In genomic region chr7:50560865-50561351, GRCh38 we compare ENCODE assay signal across 15 cellular contexts. TPM values are rescaled to one million over a fixed set of nuclear protein-coding genes. Genes with fewer than 3 reads are reported as not detected.
DNase-seq lines count a peak whose midpoint lies in the region; ATAC-seq, FAIRE-seq and TF ChIP-seq lines count a peak whose summit lies in the region.
"Had no signal": no experiment of that assay in that cellular context is flagged by ENCODE, and none has a peak within 500 bp of the region (broad histone marks: within the 10 kb centered on the region; RNA-seq: fewer than 3 reads in every experiment).

No MANE protein-coding gene starts in this region.

- peak overlapping the region; percentile 22 for H3K27ac ChIP-seq in hepatocyte

- 27% methylated on average over 9 of the region's 9 CpGs for WGBS in hepatocyte (ENCODE audit: low lambda C conversion rate, missing lambda C conversion rate)

- no peak for ATAC-seq in effector memory CD8-positive, alpha-beta T cell (replicated peaks)
- ATAC-seq: HCT116 had no signal

- H3K4me3 ChIP-seq in hepatocyte = no peak overlapping the region

- H3K4me3 Mint-ChIP-seq in effector memory CD8-positive, alpha-beta T cell = no peak overlapping the region

- DNase-seq in NCI-H524 (lab: John Stamatoyannopoulos, UW) (peak; percentile 47 to 74), NCI-H524 treated with DMSO at 0.1 percent for 48 hours (lab: John Stamatoyannopoulos, UW) (no peak), NCI-H69 (lab: John Stamatoyannopoulos, UW) (peak; percentile 99), hepatocyte (ENCODE audit: low spot score) (peak; percentile 62), urothelium cell line (ENCODE audit: low spot score) (no peak), AG08395 (ENCODE audit: low spot score) (no peak)
- DNase-seq in effector memory CD8-positive, alpha-beta T cell = no peak
- no peak for DNase-seq in activated CD4-positive, CD25-positive, alpha-beta regulatory T cell (lab: John Stamatoyannopoulos, UW)
- DNase-seq: aorta, IMR-90, trophoblast cell had no signal

- no peaks in the 10 kb centered on the region for H3K9me3 ChIP-seq in hepatocyte (ENCODE audit: low read depth)

- peak; percentile 84 for FAIRE-seq in urothelium cell line (lab: Jason Lieb, UNC)
- FAIRE-seq: A204.1 had no signal

- H2AFZ ChIP-seq in hepatocyte = no peak overlapping the region

- no peaks in the 10 kb centered on the region for H3K36me3 Mint-ChIP-seq in effector memory CD8-positive, alpha-beta T cell (ENCODE audit: insufficient read depth)

- H3K27ac Mint-ChIP-seq in effector memory CD8-positive, alpha-beta T cell = no peak overlapping the region

- no peaks in the 10 kb centered on the region for H4K20me1 ChIP-seq in hepatocyte (ENCODE audit: insufficient read depth, poor library complexity, severe bottlenecking)

- H3K27me3 Mint-ChIP-seq in effector memory CD8-positive, alpha-beta T cell = peaks cover 53 to 82% of the 10 kb centered on the region in 2 donors

- TF ChIP-seq CTCF in hepatocyte (IDR thresholded peaks at IDR 0.05; ENCODE audit: poor library complexity) = no peak

- H3K4me2 ChIP-seq in hepatocyte = peak overlapping the region; percentile 63

- H3K36me3 ChIP-seq in hepatocyte (replicated peaks; ENCODE audit: insufficient read depth, low read depth) = no peaks in the 10 kb centered on the region

- peaks cover 49% of the 10 kb centered on the region for H3K79me2 ChIP-seq in hepatocyte

- H3K9me2 ChIP-seq in hepatocyte (replicated peaks; ENCODE audit: insufficient read depth) = no peaks in the 10 kb centered on the region

- no peaks in the 10 kb centered on the region for H3K9me3 Mint-ChIP-seq in effector memory CD8-positive, alpha-beta T cell

- H3K4me1 ChIP-seq in hepatocyte (ENCODE audit: insufficient read depth) = peaks cover 45% of the 10 kb centered on the region

- H3K4me1 Mint-ChIP-seq in effector memory CD8-positive, alpha-beta T cell (ENCODE audit: low read depth in 2 of 2) = no peaks in the 10 kb centered on the region

- H3K27me3 ChIP-seq in hepatocyte = no peaks in the 10 kb centered on the region

RNA-seq across cellular contexts. Expression of gene DDC, which starts 4.3 kb away (rescaled TPM):
- total RNA-seq in hepatocyte = 56.1 and 58.0 TPM in 2 replicates
- polyA plus RNA-seq in hepatocyte = 37.8 and 42.4 TPM in 2 replicates
- total RNA-seq: aorta, dermis microvascular lymphatic vessel endothelial cell, IMR-90, myocyte had no signal
- polyA plus RNA-seq: IMR-90 had no signal

Comparison
In these comparisons a context has a peak if more than half of its experiments do, and no peak if none do; other contexts are left out.
1. DNase-seq: peak in NCI-H524 (2 of 2), NCI-H69 (single experiment) and hepatocyte (single experiment); none in NCI-H524 treated with DMSO at 0.1 percent for 48 hours (single experiment), urothelium cell line (single experiment), effector memory CD8-positive, alpha-beta T cell (0 of 3), activated CD4-positive, CD25-positive, alpha-beta regulatory T cell (0 of 4) and AG08395 (single experiment).